ENCODE assay signal across 28 cellular contexts in genomic region chr9:122398371-122398924, GRCh38.
"Had no signal": no experiment of that assay in that cellular context is flagged by ENCODE, and none has a peak within 500 bp of the region (broad histone marks: within the 10 kb centered on the region; RNA-seq: fewer than 3 reads in every experiment).

No MANE protein-coding gene starts in this region.

- H3K4me3 ChIP-seq: left ventricle myocardium inferior, lung, psoas muscle, right atrium auricular region, right lobe of liver, smooth muscle cell, tibial nerve, uterus had no signal

- H3K9me3 Mint-ChIP-seq: mesothelial cell of epicardium, type B pancreatic cell had no signal

- H3K79me2 ChIP-seq: parathyroid adenoma had no signal

- H3K4me2 ChIP-seq: smooth muscle cell had no signal

- H3K4me1 ChIP-seq: parathyroid adenoma, psoas muscle, right lobe of liver, uterus had no signal

- H3K4me1 Mint-ChIP-seq: immature natural killer cell, mesothelial cell of epicardium, nephron, neural crest cell had no signal

- H3K9me3 ChIP-seq: neutrophil, psoas muscle, right atrium auricular region, right lobe of liver, uterus had no signal

- ATAC-seq: psoas muscle; right lobe of liver; stimulated activated memory B cell treated with anti-CD40 and anti-IgM and Interleukin-4, amounts not matched to agents 10 μg/mL and 1 μg/mL and 100 μg/mL, for 72 hours; stimulated activated naive CD8-positive, alpha-beta T cell treated with anti-CD3 and anti-CD28 coated beads, Interleukin-15, amount 100 ng/mL, for 72 hours had no signal

- H3K27ac Mint-ChIP-seq: immature natural killer cell; mesothelial cell of epicardium; nephron; stimulated activated memory B cell treated with anti-CD40 and anti-IgM and Interleukin-4, amounts not matched to agents 10 μg/mL and 1 μg/mL and 100 μg/mL, for 72 hours; type B pancreatic cell had no signal

- H3K27ac ChIP-seq: left ventricle myocardium inferior, neutrophil, parathyroid adenoma, psoas muscle, right atrium auricular region, right lobe of liver, tibial nerve, uterus had no signal

- H3K4me3 Mint-ChIP-seq: immature natural killer cell; mesothelial cell of epicardium; naive B cell; nephron; neural crest cell; stimulated activated memory B cell treated with anti-CD40 and anti-IgM and Interleukin-4, amounts not matched to agents 10 μg/mL and 1 μg/mL and 100 μg/mL, for 72 hours; stimulated activated naive CD8-positive, alpha-beta T cell treated with anti-CD3 and anti-CD28 coated beads, Interleukin-15, amount 100 ng/mL, for 72 hours; type B pancreatic cell had no signal

- H3K36me3 Mint-ChIP-seq: immature natural killer cell; mesothelial cell of epicardium; stimulated activated memory B cell treated with anti-CD40 and anti-IgM and Interleukin-4, amounts not matched to agents 10 μg/mL and 1 μg/mL and 100 μg/mL, for 72 hours; type B pancreatic cell had no signal

- H3K27me3 ChIP-seq: neutrophil, right atrium auricular region, right lobe of liver, tibial nerve, uterus had no signal

- H3K9ac ChIP-seq: parathyroid adenoma had no signal

- H2AFZ ChIP-seq: parathyroid adenoma had no signal

- H3K27me3 Mint-ChIP-seq: stimulated activated memory B cell treated with anti-CD40 and anti-IgM and Interleukin-4, amounts not matched to agents 10 μg/mL and 1 μg/mL and 100 μg/mL, for 72 hours had no signal

- DNase-seq: hypothalamus; immature natural killer cell; islet precursor cell; left ventricle myocardium inferior; mesendoderm; naive B cell; occipital lobe; psoas muscle; right lobe of liver; stimulated activated CD4-positive, alpha-beta T cell treated with anti-CD3 and anti-CD28 coated beads, Interleukin-1b, Interleukin-23, amount 100 ng/mL, for 48 hours; stimulated activated CD4-positive, alpha-beta T cell treated with anti-CD3 and anti-CD28 coated beads, Interleukin-2, amount 100 ng/mL, for 48 hours; stimulated activated CD4-positive, alpha-beta T cell treated with anti-CD3 and anti-CD28 coated beads, Interleukin-4, amount 100 ng/mL, for 4 hours; stimulated activated CD8-positive, alpha-beta memory T cell treated with anti-CD3 and anti-CD28 coated beads, Interleukin-4, amount 100 ng/mL, for 48 hours; stimulated activated naive CD4-positive, alpha-beta T cell treated with Interleukin-2 at 50 U/mL for 16 hours; stimulated activated naive CD8-positive, alpha-beta T cell treated with anti-CD3 and anti-CD28 coated beads, Interleukin-15, amount 100 ng/mL, for 72 hours; substantia nigra; uterus had no signal

- H3K36me3 ChIP-seq: left ventricle myocardium inferior, neutrophil, right atrium auricular region, right lobe of liver, tibial nerve, uterus had no signal
